In the genomic region with DNA sequence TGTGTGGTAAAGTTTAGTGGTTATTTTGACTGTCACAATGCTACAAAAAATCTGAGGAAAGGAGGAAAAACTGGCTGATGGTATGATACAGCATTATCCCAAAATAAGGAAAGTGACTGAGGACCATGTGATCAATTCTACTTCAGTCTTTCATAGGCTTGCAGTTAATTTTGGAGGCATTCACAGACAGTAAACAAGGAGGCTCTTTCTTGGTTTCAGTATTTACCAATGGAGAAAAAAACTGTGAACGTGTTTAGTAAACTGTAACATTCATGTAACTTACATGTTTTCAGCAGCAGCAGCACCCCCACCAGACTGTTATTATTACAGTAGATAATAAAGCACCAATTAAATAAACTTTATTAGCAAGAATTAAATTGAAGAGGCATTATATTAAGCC, we compare ENCODE assay signal across 1 cellular context.
TF ChIP-seq lines count a peak whose summit lies in the region.

No MANE protein-coding gene starts in this region.

TF ChIP-seq in GM12878, 131 proteins besides CTCF, POLR2A, EP300 and RAD21:
- TF ChIP-seq SPI1 (IDR thresholded peaks at IDR 0.05; ENCODE audit: borderline replicate concordance, insufficient read depth, low read depth, low read length): no peak
- TF ChIP-seq, protein P1, sequence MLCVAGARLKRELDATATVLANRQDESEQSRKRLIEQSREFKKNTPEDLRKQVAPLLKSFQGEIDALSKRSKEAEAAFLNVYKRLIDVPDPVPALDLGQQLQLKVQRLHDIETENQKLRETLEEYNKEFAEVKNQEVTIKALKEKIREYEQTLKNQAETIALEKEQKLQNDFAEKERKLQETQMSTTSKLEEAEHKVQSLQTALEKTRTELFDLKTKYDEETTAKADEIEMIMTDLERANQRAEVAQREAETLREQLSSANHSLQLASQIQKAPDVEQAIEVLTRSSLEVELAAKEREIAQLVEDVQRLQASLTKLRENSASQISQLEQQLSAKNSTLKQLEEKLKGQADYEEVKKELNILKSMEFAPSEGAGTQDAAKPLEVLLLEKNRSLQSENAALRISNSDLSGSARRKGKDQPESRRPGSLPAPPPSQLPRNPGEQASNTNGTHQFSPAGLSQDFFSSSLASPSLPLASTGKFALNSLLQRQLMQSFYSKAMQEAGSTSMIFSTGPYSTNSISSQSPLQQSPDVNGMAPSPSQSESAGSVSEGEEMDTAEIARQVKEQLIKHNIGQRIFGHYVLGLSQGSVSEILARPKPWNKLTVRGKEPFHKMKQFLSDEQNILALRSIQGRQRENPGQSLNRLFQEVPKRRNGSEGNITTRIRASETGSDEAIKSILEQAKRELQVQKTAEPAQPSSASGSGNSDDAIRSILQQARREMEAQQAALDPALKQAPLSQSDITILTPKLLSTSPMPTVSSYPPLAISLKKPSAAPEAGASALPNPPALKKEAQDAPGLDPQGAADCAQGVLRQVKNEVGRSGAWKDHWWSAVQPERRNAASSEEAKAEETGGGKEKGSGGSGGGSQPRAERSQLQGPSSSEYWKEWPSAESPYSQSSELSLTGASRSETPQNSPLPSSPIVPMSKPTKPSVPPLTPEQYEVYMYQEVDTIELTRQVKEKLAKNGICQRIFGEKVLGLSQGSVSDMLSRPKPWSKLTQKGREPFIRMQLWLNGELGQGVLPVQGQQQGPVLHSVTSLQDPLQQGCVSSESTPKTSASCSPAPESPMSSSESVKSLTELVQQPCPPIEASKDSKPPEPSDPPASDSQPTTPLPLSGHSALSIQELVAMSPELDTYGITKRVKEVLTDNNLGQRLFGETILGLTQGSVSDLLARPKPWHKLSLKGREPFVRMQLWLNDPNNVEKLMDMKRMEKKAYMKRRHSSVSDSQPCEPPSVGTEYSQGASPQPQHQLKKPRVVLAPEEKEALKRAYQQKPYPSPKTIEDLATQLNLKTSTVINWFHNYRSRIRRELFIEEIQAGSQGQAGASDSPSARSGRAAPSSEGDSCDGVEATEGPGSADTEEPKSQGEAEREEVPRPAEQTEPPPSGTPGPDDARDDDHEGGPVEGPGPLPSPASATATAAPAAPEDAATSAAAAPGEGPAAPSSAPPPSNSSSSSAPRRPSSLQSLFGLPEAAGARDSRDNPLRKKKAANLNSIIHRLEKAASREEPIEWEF (IDR thresholded peaks at IDR 0.05; ENCODE audit: insufficient replicate concordance, low read depth, low read length): no peak
- TF ChIP-seq, protein P2, sequence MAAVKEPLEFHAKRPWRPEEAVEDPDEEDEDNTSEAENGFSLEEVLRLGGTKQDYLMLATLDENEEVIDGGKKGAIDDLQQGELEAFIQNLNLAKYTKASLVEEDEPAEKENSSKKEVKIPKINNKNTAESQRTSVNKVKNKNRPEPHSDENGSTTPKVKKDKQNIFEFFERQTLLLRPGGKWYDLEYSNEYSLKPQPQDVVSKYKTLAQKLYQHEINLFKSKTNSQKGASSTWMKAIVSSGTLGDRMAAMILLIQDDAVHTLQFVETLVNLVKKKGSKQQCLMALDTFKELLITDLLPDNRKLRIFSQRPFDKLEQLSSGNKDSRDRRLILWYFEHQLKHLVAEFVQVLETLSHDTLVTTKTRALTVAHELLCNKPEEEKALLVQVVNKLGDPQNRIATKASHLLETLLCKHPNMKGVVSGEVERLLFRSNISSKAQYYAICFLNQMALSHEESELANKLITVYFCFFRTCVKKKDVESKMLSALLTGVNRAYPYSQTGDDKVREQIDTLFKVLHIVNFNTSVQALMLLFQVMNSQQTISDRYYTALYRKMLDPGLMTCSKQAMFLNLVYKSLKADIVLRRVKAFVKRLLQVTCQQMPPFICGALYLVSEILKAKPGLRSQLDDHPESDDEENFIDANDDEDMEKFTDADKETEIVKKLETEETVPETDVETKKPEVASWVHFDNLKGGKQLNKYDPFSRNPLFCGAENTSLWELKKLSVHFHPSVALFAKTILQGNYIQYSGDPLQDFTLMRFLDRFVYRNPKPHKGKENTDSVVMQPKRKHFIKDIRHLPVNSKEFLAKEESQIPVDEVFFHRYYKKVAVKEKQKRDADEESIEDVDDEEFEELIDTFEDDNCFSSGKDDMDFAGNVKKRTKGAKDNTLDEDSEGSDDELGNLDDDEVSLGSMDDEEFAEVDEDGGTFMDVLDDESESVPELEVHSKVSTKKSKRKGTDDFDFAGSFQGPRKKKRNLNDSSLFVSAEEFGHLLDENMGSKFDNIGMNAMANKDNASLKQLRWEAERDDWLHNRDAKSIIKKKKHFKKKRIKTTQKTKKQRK (IDR thresholded peaks at IDR 0.05; ENCODE audit: low read depth, low read length): no peak
- TF ChIP-seq KAT2A (conservative IDR thresholded peaks at IDR 0.05; ENCODE audit: control insufficient read depth, low read depth, low read length): no peak
- TF ChIP-seq CREM (IDR thresholded peaks at IDR 0.05; ENCODE audit: low read depth): no peak
- TF ChIP-seq ASH2L (IDR thresholded peaks at IDR 0.05; ENCODE audit: borderline replicate concordance, low read depth): no peak
- TF ChIP-seq, protein P3, sequence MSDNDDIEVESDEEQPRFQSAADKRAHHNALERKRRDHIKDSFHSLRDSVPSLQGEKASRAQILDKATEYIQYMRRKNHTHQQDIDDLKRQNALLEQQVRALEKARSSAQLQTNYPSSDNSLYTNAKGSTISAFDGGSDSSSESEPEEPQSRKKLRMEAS (IDR thresholded peaks at IDR 0.05; ENCODE audit: low read depth, low read length): no peak
- TF ChIP-seq NBN (IDR thresholded peaks at IDR 0.05): no peak
- no peak for TF ChIP-seq BRCA1 (IDR thresholded peaks at IDR 0.05; ENCODE audit: low read depth, low read length)
- no peak for TF ChIP-seq TBL1XR1 (IDR thresholded peaks at IDR 0.05; ENCODE audit: low read depth, low read length)
- TF ChIP-seq ZNF384 (IDR thresholded peaks at IDR 0.05; ENCODE audit: borderline replicate concordance, low read depth, low read length): no peak
- TF ChIP-seq NRF1 (conservative IDR thresholded peaks at IDR 0.05; ENCODE audit: low read depth, low read length): no peak
- TF ChIP-seq, protein P4, sequence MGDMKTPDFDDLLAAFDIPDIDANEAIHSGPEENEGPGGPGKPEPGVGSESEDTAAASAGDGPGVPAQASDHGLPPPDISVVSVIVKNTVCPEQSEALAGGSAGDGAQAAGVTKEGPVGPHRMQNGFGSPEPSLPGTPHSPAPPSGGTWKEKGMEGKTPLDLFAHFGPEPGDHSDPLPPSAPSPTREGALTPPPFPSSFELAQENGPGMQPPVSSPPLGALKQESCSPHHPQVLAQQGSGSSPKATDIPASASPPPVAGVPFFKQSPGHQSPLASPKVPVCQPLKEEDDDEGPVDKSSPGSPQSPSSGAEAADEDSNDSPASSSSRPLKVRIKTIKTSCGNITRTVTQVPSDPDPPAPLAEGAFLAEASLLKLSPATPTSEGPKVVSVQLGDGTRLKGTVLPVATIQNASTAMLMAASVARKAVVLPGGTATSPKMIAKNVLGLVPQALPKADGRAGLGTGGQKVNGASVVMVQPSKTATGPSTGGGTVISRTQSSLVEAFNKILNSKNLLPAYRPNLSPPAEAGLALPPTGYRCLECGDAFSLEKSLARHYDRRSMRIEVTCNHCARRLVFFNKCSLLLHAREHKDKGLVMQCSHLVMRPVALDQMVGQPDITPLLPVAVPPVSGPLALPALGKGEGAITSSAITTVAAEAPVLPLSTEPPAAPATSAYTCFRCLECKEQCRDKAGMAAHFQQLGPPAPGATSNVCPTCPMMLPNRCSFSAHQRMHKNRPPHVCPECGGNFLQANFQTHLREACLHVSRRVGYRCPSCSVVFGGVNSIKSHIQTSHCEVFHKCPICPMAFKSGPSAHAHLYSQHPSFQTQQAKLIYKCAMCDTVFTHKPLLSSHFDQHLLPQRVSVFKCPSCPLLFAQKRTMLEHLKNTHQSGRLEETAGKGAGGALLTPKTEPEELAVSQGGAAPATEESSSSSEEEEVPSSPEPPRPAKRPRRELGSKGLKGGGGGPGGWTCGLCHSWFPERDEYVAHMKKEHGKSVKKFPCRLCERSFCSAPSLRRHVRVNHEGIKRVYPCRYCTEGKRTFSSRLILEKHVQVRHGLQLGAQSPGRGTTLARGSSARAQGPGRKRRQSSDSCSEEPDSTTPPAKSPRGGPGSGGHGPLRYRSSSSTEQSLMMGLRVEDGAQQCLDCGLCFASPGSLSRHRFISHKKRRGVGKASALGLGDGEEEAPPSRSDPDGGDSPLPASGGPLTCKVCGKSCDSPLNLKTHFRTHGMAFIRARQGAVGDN (IDR thresholded peaks at IDR 0.05): no peak
- no peak for TF ChIP-seq BACH1 (IDR thresholded peaks at IDR 0.05; ENCODE audit: borderline replicate concordance)
- TF ChIP-seq SUZ12 (IDR thresholded peaks at IDR 0.05; ENCODE audit: unreplicated experiment): no peak
- TF ChIP-seq TCF3 (IDR thresholded peaks at IDR 0.05; ENCODE audit: borderline replicate concordance, insufficient read depth, low read depth, low read length): no peak
- TF ChIP-seq ZBED1 (IDR thresholded peaks at IDR 0.05; ENCODE audit: borderline replicate concordance): no peak
- TF ChIP-seq, protein P5, sequence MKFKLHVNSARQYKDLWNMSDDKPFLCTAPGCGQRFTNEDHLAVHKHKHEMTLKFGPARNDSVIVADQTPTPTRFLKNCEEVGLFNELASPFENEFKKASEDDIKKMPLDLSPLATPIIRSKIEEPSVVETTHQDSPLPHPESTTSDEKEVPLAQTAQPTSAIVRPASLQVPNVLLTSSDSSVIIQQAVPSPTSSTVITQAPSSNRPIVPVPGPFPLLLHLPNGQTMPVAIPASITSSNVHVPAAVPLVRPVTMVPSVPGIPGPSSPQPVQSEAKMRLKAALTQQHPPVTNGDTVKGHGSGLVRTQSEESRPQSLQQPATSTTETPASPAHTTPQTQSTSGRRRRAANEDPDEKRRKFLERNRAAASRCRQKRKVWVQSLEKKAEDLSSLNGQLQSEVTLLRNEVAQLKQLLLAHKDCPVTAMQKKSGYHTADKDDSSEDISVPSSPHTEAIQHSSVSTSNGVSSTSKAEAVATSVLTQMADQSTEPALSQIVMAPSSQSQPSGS (IDR thresholded peaks at IDR 0.05; ENCODE audit: low read length): no peak
